In genomic region chr18:62325806-62326645, GRCh38 we compare ENCODE assay signal across 8 cellular contexts. TPM values are rescaled to one million over a fixed set of nuclear protein-coding genes. Genes with fewer than 3 reads are reported as not detected.
DNase-seq lines count a peak whose midpoint lies in the region; ATAC-seq and TF ChIP-seq lines count a peak whose summit lies in the region.

No MANE protein-coding gene starts in this region.

- no peaks in the 10 kb centered on the region for H3K36me3 Mint-ChIP-seq in natural killer cell

- H3K4me3 ChIP-seq in epithelial cell of esophagus (ENCODE audit: low read length), result peak overlapping the region; percentile 42

- TF ChIP-seq CTCF in epithelial cell of esophagus (IDR thresholded peaks at IDR 0.05; ENCODE audit: insufficient read depth, low read depth, low read length, missing control alignments) (no peak), natural killer cell (IDR thresholded peaks at IDR 0.05) (no peak)

- intact Hi-C loops in natural killer cell (cut with micrococcal nuclease), result loop anchor here (2.0 kb wide), 1 partner anchor 259 kb away; no protein-coding TSS in a partner anchor

- ATAC-seq in HG03378 (IDR thresholded peaks at IDR 0.05; ENCODE audit: unreplicated experiment) (peak; percentile 36), natural killer cell (no peak), HG03521 (IDR thresholded peaks at IDR 0.05; ENCODE audit: unreplicated experiment) (no peak), HG02763 (IDR thresholded peaks at IDR 0.05; ENCODE audit: unreplicated experiment) (no peak)

- H3K4me3 Mint-ChIP-seq in natural killer cell, result peak overlapping the region; percentile 83

- peaks cover 48 to 49% of the 10 kb centered on the region in 2 donors for H3K27me3 Mint-ChIP-seq in natural killer cell (ENCODE audit: low read depth in 2 of 2)

- DNase-seq in DMS 273 (lab: John Stamatoyannopoulos, UW; ENCODE audit: unreplicated experiment) (peak; percentile 62), DMS 273 treated with DMSO at 0.1 percent for 48 hours (lab: John Stamatoyannopoulos, UW) (no peak), UCSD-AML1 (lab: John Stamatoyannopoulos, UW; ENCODE audit: unreplicated experiment) (peak; percentile 43), epithelial cell of esophagus (ENCODE audit: low read depth) (peak; percentile 63), natural killer cell (peak; percentile 18)

- H3K4me1 Mint-ChIP-seq in natural killer cell, result peaks cover 44 to 53% of the 10 kb centered on the region in 2 donors

- peak overlapping the region; percentile 17 to 68 for H3K27ac Mint-ChIP-seq in natural killer cell

- no peaks in the 10 kb centered on the region for H3K9me3 Mint-ChIP-seq in natural killer cell

RNA-seq across cellular contexts. Expression of gene TNFRSF11A, which starts 0.9 kb away (rescaled TPM):
- total RNA-seq in natural killer cell, result 10 to 100 TPM in 1 of 3 donors, 1 to 10 TPM in 2; 6.9 to 10.9 (median 8.8) TPM
